In the genomic region with DNA sequence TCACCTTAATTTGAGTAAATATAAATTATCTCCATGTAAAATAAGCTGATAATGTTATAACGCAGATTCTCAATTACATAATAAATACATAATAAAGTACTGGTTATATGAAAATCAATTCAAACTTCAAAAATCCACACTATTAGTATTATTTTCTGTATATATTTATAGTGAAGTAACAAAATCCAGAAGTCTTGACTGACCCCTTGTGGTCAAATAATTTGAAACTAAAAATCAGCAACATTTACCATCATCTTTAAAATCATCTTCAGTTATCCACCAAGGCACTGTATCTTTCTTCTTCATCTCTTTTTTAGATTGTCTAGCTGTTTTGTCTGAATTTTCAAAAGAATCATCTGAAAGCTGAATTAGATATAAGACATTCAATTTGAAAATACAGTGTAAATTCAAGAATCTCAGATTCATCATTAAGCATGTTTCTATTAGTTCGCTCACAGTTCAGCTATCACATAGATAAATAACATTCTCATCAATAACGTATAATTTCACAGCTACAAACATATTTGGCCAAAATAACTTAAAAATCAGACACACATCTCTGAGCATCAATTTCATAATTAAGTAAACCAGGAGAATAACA, we compare ENCODE assay signal across 1 cellular context.
TF ChIP-seq lines count a peak whose summit lies in the region.

No MANE protein-coding gene starts in this region.

TF ChIP-seq in K562, 482 proteins besides CTCF, POLR2A, EP300 and RAD21:
- peak; percentile 41; the same call in 1 of the 2 replicates for TF ChIP-seq SMC3 (conservative IDR thresholded peaks at IDR 0.05; ENCODE audit: insufficient read depth, low read depth, low read length)
- no peak for TF ChIP-seq ZNF830 (CRISPR knock-in tag; IDR thresholded peaks at IDR 0.05)
- no peak for TF ChIP-seq ZNF586 (CRISPR knock-in tag; conservative IDR thresholded peaks at IDR 0.05)
- TF ChIP-seq POLR2H (tag; IDR thresholded peaks at IDR 0.05; ENCODE audit: low read depth) = 0 out of 2 replicates have a peak, but pooled peaks have one; percentile 22
- TF ChIP-seq PTBP1 (IDR thresholded peaks at IDR 0.05; ENCODE audit: low read depth, low read length) = no peak
- TF ChIP-seq, protein P1, sequence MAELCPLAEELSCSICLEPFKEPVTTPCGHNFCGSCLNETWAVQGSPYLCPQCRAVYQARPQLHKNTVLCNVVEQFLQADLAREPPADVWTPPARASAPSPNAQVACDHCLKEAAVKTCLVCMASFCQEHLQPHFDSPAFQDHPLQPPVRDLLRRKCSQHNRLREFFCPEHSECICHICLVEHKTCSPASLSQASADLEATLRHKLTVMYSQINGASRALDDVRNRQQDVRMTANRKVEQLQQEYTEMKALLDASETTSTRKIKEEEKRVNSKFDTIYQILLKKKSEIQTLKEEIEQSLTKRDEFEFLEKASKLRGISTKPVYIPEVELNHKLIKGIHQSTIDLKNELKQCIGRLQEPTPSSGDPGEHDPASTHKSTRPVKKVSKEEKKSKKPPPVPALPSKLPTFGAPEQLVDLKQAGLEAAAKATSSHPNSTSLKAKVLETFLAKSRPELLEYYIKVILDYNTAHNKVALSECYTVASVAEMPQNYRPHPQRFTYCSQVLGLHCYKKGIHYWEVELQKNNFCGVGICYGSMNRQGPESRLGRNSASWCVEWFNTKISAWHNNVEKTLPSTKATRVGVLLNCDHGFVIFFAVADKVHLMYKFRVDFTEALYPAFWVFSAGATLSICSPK (IDR thresholded peaks at IDR 0.05; ENCODE audit: borderline replicate concordance) = no peak
- TF ChIP-seq, protein P2, sequence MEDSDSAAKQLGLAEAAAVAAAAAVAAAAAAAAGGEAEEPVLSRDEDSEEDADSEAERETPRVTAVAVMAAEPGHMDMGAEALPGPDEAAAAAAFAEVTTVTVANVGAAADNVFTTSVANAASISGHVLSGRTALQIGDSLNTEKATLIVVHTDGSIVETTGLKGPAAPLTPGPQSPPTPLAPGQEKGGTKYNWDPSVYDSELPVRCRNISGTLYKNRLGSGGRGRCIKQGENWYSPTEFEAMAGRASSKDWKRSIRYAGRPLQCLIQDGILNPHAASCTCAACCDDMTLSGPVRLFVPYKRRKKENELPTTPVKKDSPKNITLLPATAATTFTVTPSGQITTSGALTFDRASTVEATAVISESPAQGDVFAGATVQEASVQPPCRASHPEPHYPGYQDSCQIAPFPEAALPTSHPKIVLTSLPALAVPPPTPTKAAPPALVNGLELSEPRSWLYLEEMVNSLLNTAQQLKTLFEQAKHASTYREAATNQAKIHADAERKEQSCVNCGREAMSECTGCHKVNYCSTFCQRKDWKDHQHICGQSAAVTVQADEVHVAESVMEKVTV (CRISPR knock-in tag; IDR thresholded peaks at IDR 0.05) = peak; percentile 60
- no peak for TF ChIP-seq SPI1 (IDR thresholded peaks at IDR 0.05; ENCODE audit: borderline replicate concordance, low read depth, low read length)
- no peak for TF ChIP-seq SETDB1 (IDR thresholded peaks at IDR 0.05; ENCODE audit: low read length)
- no peak for TF ChIP-seq ZBTB8A (IDR thresholded peaks at IDR 0.05; ENCODE audit: partially characterized antibody)
- TF ChIP-seq GATAD2B (IDR thresholded peaks at IDR 0.05; ENCODE audit: borderline replicate concordance) = peak; percentile 46; the same call in 1 of the 2 replicates
- TF ChIP-seq, protein P3, sequence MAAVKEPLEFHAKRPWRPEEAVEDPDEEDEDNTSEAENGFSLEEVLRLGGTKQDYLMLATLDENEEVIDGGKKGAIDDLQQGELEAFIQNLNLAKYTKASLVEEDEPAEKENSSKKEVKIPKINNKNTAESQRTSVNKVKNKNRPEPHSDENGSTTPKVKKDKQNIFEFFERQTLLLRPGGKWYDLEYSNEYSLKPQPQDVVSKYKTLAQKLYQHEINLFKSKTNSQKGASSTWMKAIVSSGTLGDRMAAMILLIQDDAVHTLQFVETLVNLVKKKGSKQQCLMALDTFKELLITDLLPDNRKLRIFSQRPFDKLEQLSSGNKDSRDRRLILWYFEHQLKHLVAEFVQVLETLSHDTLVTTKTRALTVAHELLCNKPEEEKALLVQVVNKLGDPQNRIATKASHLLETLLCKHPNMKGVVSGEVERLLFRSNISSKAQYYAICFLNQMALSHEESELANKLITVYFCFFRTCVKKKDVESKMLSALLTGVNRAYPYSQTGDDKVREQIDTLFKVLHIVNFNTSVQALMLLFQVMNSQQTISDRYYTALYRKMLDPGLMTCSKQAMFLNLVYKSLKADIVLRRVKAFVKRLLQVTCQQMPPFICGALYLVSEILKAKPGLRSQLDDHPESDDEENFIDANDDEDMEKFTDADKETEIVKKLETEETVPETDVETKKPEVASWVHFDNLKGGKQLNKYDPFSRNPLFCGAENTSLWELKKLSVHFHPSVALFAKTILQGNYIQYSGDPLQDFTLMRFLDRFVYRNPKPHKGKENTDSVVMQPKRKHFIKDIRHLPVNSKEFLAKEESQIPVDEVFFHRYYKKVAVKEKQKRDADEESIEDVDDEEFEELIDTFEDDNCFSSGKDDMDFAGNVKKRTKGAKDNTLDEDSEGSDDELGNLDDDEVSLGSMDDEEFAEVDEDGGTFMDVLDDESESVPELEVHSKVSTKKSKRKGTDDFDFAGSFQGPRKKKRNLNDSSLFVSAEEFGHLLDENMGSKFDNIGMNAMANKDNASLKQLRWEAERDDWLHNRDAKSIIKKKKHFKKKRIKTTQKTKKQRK (IDR thresholded peaks at IDR 0.05; ENCODE audit: borderline replicate concordance, low read depth, low read length) = no peak
- TF ChIP-seq, protein P4, sequence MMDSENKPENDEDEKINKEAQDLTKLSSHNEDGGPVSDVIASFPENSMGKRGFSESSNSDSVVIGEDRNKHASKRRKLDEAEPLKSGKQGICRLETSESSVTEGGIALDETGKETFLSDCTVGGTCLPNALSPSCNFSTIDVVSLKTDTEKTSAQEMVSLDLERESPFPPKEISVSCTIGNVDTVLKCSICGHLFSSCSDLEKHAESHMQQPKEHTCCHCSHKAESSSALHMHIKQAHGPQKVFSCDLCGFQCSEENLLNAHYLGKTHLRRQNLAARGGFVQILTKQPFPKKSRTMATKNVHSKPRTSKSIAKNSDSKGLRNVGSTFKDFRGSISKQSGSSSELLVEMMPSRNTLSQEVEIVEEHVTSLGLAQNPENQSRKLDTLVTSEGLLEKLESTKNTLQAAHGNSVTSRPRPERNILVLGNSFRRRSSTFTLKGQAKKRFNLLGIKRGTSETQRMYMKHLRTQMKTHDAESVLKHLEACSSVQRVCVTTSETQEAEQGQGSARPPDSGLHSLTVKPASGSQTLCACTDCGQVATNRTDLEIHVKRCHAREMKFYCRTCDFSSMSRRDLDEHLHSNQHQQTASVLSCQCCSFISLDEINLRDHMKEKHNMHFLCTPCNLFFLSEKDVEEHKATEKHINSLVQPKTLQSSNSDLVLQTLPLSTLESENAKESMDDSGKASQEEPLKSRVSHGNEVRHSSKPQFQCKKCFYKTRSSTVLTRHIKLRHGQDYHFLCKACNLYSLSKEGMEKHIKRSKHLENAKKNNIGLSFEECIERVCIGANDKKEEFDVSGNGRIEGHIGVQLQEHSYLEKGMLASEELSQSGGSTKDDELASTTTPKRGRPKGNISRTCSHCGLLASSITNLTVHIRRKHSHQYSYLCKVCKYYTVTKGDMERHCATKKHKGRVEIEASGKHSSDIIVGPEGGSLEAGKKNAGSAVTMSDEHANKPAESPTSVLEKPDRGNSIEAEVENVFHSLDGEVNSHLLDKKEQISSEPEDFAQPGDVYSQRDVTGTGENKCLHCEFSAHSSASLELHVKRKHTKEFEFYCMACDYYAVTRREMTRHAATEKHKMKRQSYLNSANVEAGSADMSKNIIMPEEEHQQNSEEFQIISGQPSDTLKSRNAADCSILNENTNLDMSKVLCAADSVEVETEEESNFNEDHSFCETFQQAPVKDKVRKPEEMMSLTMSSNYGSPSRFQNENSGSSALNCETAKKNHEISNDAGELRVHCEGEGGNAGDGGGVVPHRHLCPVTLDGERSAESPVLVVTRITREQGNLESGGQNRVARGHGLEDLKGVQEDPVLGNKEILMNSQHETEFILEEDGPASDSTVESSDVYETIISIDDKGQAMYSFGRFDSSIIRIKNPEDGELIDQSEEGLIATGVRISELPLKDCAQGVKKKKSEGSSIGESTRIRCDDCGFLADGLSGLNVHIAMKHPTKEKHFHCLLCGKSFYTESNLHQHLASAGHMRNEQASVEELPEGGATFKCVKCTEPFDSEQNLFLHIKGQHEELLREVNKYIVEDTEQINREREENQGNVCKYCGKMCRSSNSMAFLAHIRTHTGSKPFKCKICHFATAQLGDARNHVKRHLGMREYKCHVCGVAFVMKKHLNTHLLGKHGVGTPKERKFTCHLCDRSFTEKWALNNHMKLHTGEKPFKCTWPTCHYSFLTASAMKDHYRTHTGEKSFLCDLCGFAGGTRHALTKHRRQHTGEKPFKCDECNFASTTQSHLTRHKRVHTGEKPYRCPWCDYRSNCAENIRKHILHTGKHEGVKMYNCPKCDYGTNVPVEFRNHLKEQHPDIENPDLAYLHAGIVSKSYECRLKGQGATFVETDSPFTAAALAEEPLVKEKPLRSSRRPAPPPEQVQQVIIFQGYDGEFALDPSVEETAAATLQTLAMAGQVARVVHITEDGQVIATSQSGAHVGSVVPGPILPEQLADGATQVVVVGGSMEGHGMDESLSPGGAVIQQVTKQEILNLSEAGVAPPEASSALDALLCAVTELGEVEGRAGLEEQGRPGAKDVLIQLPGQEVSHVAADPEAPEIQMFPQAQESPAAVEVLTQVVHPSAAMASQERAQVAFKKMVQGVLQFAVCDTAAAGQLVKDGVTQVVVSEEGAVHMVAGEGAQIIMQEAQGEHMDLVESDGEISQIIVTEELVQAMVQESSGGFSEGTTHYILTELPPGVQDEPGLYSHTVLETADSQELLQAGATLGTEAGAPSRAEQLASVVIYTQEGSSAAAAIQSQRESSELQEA (IDR thresholded peaks at IDR 0.05; ENCODE audit: low read depth) = no peak
- no peak for TF ChIP-seq MEIS2 (IDR thresholded peaks at IDR 0.05; ENCODE audit: partially characterized antibody)
- TF ChIP-seq ZNF699 (CRISPR knock-in tag; IDR thresholded peaks at IDR 0.05; ENCODE audit: insufficient replicate concordance) = no peak
- no peak for TF ChIP-seq SREBF2 (CRISPR knock-in tag; IDR thresholded peaks at IDR 0.05)
- TF ChIP-seq KDM2B (CRISPR knock-in tag; IDR thresholded peaks at IDR 0.05) = no peak
- no peak for TF ChIP-seq KAT8 (IDR thresholded peaks at IDR 0.05; ENCODE audit: low read depth)
- TF ChIP-seq NR3C1 (CRISPR knock-in tag; IDR thresholded peaks at IDR 0.05) = no peak
- TF ChIP-seq RBM15 (IDR thresholded peaks at IDR 0.05; ENCODE audit: insufficient read depth, low read length) = no peak
- no peak for TF ChIP-seq ZNF778 (CRISPR knock-in tag; IDR thresholded peaks at IDR 0.05)
- TF ChIP-seq, protein P5, sequence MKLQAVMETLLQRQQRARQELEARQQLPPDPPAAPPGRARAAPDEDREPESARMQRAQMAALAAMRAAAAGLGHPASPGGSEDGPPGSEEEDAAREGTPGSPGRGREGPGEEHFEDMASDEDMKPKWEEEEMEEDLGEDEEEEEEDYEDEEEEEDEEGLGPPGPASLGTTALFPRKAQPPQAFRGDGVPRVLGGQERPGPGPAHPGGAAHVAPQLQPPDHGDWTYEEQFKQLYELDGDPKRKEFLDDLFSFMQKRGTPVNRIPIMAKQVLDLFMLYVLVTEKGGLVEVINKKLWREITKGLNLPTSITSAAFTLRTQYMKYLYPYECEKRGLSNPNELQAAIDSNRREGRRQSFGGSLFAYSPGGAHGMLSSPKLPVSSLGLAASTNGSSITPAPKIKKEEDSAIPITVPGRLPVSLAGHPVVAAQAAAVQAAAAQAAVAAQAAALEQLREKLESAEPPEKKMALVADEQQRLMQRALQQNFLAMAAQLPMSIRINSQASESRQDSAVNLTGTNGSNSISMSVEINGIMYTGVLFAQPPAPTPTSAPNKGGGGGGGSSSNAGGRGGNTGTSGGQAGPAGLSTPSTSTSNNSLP (IDR thresholded peaks at IDR 0.05; ENCODE audit: borderline replicate concordance, low read depth, low read length) = no peak
- TF ChIP-seq, protein P6, sequence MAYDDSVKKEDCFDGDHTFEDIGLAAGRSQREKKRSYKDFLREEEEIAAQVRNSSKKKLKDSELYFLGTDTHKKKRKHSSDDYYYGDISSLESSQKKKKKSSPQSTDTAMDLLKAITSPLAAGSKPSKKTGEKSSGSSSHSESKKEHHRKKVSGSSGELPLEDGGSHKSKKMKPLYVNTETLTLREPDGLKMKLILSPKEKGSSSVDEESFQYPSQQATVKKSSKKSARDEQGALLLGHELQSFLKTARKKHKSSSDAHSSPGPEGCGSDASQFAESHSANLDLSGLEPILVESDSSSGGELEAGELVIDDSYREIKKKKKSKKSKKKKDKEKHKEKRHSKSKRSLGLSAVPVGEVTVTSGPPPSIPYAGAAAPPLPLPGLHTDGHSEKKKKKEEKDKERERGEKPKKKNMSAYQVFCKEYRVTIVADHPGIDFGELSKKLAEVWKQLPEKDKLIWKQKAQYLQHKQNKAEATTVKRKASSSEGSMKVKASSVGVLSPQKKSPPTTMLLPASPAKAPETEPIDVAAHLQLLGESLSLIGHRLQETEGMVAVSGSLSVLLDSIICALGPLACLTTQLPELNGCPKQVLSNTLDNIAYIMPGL (CRISPR knock-in tag; IDR thresholded peaks at IDR 0.05) = no peak
- no peak for TF ChIP-seq FUS (optimal IDR thresholded peaks at IDR 0.05; ENCODE audit: low read depth, low read length)
- TF ChIP-seq ILF3 (IDR thresholded peaks at IDR 0.05; ENCODE audit: borderline replicate concordance) = no peak
- TF ChIP-seq ZBTB17 (CRISPR knock-in tag; IDR thresholded peaks at IDR 0.05) = no peak
- TF ChIP-seq HMG20A (CRISPR knock-in tag; conservative IDR thresholded peaks at IDR 0.05) = no peak
- TF ChIP-seq EP400 (IDR thresholded peaks at IDR 0.05) = peak; percentile 33; the same call in 1 of the 2 replicates
- 0 out of 4 replicates have a peak, but pooled peaks of 1 of the 2 experiments have one; percentile 81 for TF ChIP-seq KDM4B (IDR thresholded peaks at IDR 0.05; ENCODE audit: borderline replicate concordance in 2 of 2, low read depth in 1 of 2)
TF ChIP-seq in K562: peak in this region for 6.
